ENCODE assay signal across 10 cellular contexts in the genomic region with DNA sequence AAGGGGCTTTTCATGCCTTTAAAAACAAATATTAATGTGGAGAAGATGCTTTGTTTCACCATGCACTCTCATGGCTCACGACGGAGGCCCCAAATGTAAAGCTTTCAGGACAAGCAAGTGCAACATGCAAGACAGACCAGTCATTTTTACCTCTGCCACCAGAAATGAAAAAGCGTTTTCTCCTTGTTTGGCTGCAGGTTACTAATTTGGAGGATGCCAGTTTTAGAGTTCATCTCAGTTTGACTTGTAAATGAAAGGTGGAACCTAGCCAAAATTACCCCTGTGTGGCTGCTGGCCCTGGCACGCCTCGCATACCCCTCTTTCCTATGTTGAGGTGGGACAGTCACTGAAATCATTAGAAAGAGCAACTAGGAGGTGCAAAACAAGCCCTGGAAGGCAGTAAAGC.
DNase-seq lines count a peak whose midpoint lies in the region; ATAC-seq and TF ChIP-seq lines count a peak whose summit lies in the region.
"Had no signal": no experiment of that assay in that cellular context is flagged by ENCODE, and none has a peak within 500 bp of the region (broad histone marks: within the 10 kb centered on the region; RNA-seq: fewer than 3 reads in every experiment).

No MANE protein-coding gene starts in this region.

- no peak for ATAC-seq in CD4-positive, CD25-positive, alpha-beta regulatory T cell (ENCODE audit: low read depth in 2 of 2)
- ATAC-seq in GM18868 (IDR thresholded peaks at IDR 0.05; ENCODE audit: unreplicated experiment) (peak; percentile 63), HG02610 (IDR thresholded peaks at IDR 0.05; ENCODE audit: unreplicated experiment) (peak; percentile 59), heart right ventricle (no peak)
- ATAC-seq: Panc1 had no signal

- peak overlapping the region; percentile 74 to 85 (median 79) for H3K27ac Mint-ChIP-seq in CD4-positive, CD25-positive, alpha-beta regulatory T cell
- peak overlapping the region; percentile 71 to 81 (median 78) for H3K27ac Mint-ChIP-seq in IgD-negative memory B cell

- no peaks in the 10 kb centered on the region for H3K27me3 Mint-ChIP-seq in CD4-positive, CD25-positive, alpha-beta regulatory T cell
- no peaks in the 10 kb centered on the region for H3K27me3 Mint-ChIP-seq in IgD-negative memory B cell

- H3K9me3 Mint-ChIP-seq in CD4-positive, CD25-positive, alpha-beta regulatory T cell = no peaks in the 10 kb centered on the region
- H3K9me3 Mint-ChIP-seq in IgD-negative memory B cell = no peaks in the 10 kb centered on the region

- peaks cover 40% of the 10 kb centered on the region for H3K4me1 ChIP-seq in CD4-positive, CD25-positive, alpha-beta regulatory T cell (ENCODE audit: control insufficient read depth, insufficient read depth, low read length, poor library complexity, severe bottlenecking)
- H3K4me1 ChIP-seq in heart right ventricle = peaks cover 4 to 85% (median 28%) of the 10 kb centered on the region in 9 donors

- no peak for TF ChIP-seq CTCF in heart right ventricle (IDR thresholded peaks at IDR 0.05)

- peaks cover 16 to 85% (median 55%) of the 10 kb centered on the region in 4 donors for H3K4me1 Mint-ChIP-seq in CD4-positive, CD25-positive, alpha-beta regulatory T cell
- H3K4me1 Mint-ChIP-seq in IgD-negative memory B cell = peaks cover 73 to 84% (median 75%) of the 10 kb centered on the region in 3 donors

- intact Hi-C loops in head of caudate nucleus (cut with DNase I) = no loop called here
- intact Hi-C loops in heart right ventricle (cut with DNase I) = loop anchor here in 1 of 10 donors (10.0 kb wide), 1 partner anchor 56 kb away; no protein-coding TSS in a partner anchor

- H3K4me3 Mint-ChIP-seq in CD4-positive, CD25-positive, alpha-beta regulatory T cell = no peak overlapping the region
- H3K4me3 Mint-ChIP-seq in IgD-negative memory B cell = peak overlapping the region; percentile 64 to 91 (median 73)

- no peak overlapping the region for H3K27ac ChIP-seq in CD4-positive, CD25-positive, alpha-beta regulatory T cell (ENCODE audit: insufficient read depth, low read length, poor library complexity, severe bottlenecking)
- H3K27ac ChIP-seq in heart right ventricle = no peak overlapping the region

- WGBS in heart right ventricle, 2 donors = 95 to 96% methylated on average over 5 of the region's 5 CpGs

- no peak for DNase-seq in CD4-positive, CD25-positive, alpha-beta regulatory T cell
- DNase-seq in SIG-M5 (lab: John Stamatoyannopoulos, UW) (no peak), NCI-H1048 (lab: John Stamatoyannopoulos, UW) (no peak), head of caudate nucleus (no peak), heart right ventricle (no peak)
- DNase-seq: mucosa of descending colon had no signal

- H3K36me3 ChIP-seq in CD4-positive, CD25-positive, alpha-beta regulatory T cell (ENCODE audit: control insufficient read depth, insufficient read depth, low read length) = peaks cover 15% of the 10 kb centered on the region
- no peaks in the 10 kb centered on the region for H3K36me3 ChIP-seq in heart right ventricle

- no peaks in the 10 kb centered on the region for H3K9me3 ChIP-seq in CD4-positive, CD25-positive, alpha-beta regulatory T cell (ENCODE audit: control insufficient read depth in 2 of 2, low read length in 2 of 2)
- no peaks in the 10 kb centered on the region for H3K9me3 ChIP-seq in heart right ventricle
- H3K9me3 ChIP-seq: mucosa of descending colon had no signal

- peaks cover 27% of the 10 kb centered on the region for H3K36me3 Mint-ChIP-seq in CD4-positive, CD25-positive, alpha-beta regulatory T cell
- H3K36me3 Mint-ChIP-seq in IgD-negative memory B cell = peaks cover 5% of the 10 kb centered on the region

- H3K4me3 ChIP-seq in CD4-positive, CD25-positive, alpha-beta regulatory T cell (ENCODE audit: low read depth, low read length) = no peak overlapping the region
- no peak overlapping the region for H3K4me3 ChIP-seq in heart right ventricle
- H3K4me3 ChIP-seq: mucosa of descending colon had no signal

- no peaks in the 10 kb centered on the region for H3K27me3 ChIP-seq in CD4-positive, CD25-positive, alpha-beta regulatory T cell (ENCODE audit: control insufficient read depth, insufficient read depth, low read length)
- H3K27me3 ChIP-seq in heart right ventricle = no peaks in the 10 kb centered on the region

Comparison
In these comparisons a context has a peak if more than half of its experiments do, and no peak if none do; other contexts are left out.
1. ATAC-seq: peak in GM18868 (single experiment) and HG02610 (single experiment); none in CD4-positive, CD25-positive, alpha-beta regulatory T cell (0 of 2) and heart right ventricle (0 of 8).
2. H3K4me3 Mint-ChIP-seq: peak in IgD-negative memory B cell (4 of 4); none in CD4-positive, CD25-positive, alpha-beta regulatory T cell (0 of 4).